In the genomic region with DNA sequence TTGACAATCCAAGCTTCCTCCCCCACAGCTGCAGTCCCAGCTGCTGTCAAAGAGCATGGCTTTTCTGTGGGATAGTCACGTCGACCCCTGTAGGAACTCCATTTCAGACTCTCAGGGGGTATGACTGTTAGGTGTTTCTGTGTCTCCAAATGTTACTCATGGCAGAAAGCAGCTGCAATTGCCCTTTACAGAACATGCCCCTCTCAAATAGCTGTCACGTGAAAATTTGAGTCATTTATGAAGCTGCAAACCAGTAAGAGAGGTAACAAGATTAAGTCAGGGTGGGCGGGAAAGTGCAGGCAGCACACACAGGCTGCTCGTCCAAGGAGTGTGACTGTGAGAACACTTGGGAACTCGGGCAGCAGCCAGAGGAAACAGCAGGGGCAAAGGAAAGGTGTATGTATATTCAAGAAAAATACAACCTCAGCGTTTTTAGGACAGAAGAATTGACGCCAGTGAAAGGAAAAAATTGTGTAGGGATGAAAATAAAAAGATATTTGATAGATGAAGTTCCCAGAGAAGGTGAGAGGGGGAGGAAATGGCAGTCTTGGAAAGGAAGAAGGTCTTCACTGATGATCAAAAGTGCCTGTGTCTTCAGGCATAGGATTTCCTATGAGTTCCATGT, we compare ENCODE assay signal across 9 cellular contexts.
DNase-seq lines count a peak whose midpoint lies in the region; ATAC-seq and TF ChIP-seq lines count a peak whose summit lies in the region.
"Had no signal": no experiment of that assay in that cellular context is flagged by ENCODE, and none has a peak within 500 bp of the region (broad histone marks: within the 10 kb centered on the region; RNA-seq: fewer than 3 reads in every experiment).

No MANE protein-coding gene starts in this region.

- no peak overlapping the region for H3K27ac ChIP-seq in colonic mucosa

- no peaks in the 10 kb centered on the region for H3K4me1 ChIP-seq in colonic mucosa

- DNase-seq in AG08395 (ENCODE audit: low spot score) (peak; percentile 6), choroid plexus epithelial cell (ENCODE audit: low read depth) (peak; percentile 81), foreskin melanocyte (no peak), NCI-H1417 (lab: John Stamatoyannopoulos, UW) (no peak), colonic mucosa (no peak), NOMO-1 treated with dmso at 0.1 percent for 144 hours (lab: John Stamatoyannopoulos, UW; ENCODE audit: unreplicated experiment) (no peak)
- DNase-seq: activated effector memory CD4-positive, alpha-beta T cell treated with anti-CD3 and anti-CD28 coated beads, Interleukin-2, amount 50 U/mL, for 16 hours had no signal

- TF ChIP-seq CTCF in choroid plexus epithelial cell (conservative IDR thresholded peaks at IDR 0.05; ENCODE audit: low read depth, low read length): no peak
- no peak for TF ChIP-seq CTCF in colonic mucosa (IDR thresholded peaks at IDR 0.05)

- H3K9me3 ChIP-seq in colonic mucosa: no peaks in the 10 kb centered on the region

- no peaks in the 10 kb centered on the region for H3K27me3 ChIP-seq in colonic mucosa

- H3K4me3 ChIP-seq in choroid plexus epithelial cell (ENCODE audit: low read depth, low read length) (no peak overlapping the region), colonic mucosa (no peak overlapping the region)

- H3K9ac ChIP-seq in colonic mucosa (ENCODE audit: low read depth in 2 of 2, low read length in 2 of 2): no peak overlapping the region

- ATAC-seq in GM19025 (IDR thresholded peaks at IDR 0.05; ENCODE audit: low read depth, unreplicated experiment): peak; percentile 52
- ATAC-seq in HG03175 (IDR thresholded peaks at IDR 0.05; ENCODE audit: unreplicated experiment): peak; percentile 65

- intact Hi-C loops in colonic mucosa (cut with DNase I): no loop called here

- no peaks in the 10 kb centered on the region for H3K36me3 ChIP-seq in colonic mucosa

Comparison
In these comparisons a context has a peak if more than half of its experiments do, and no peak if none do; other contexts are left out.
1. DNase-seq: peak in AG08395 (single experiment) and choroid plexus epithelial cell (single experiment); none in foreskin melanocyte (single experiment), NCI-H1417 (0 of 3), colonic mucosa (single experiment) and NOMO-1 treated with dmso at 0.1 percent for 144 hours (single experiment).